Comparison of ENCODE assay signal across 8 cellular contexts in genomic region chr17:18038861-18039534, GRCh38. TPM values are rescaled to one million over a fixed set of nuclear protein-coding genes. Genes with fewer than 3 reads are reported as not detected.
DNase-seq lines count a peak whose midpoint lies in the region; ATAC-seq and TF ChIP-seq lines count a peak whose summit lies in the region.

Gene ATPAF2 (minus strand): TSS chr17:18039168. CDS start chr17:18039013, 155 bp downstream.
Gene GID4 (plus strand): TSS chr17:18039408. CDS start chr17:18039465, 57 bp downstream.

- peak within 1 kb of the TSS; percentile 87 for H3K27ac Mint-ChIP-seq in activated T-helper 2 cell treated with anti-CD3 and anti-CD28 coated beads, Interferon-gamma antibody, Interleukin-2, Interleukin-4, amounts not matched to agents 10 μg/mL and 5 μg/mL and 100 μg/mL, durations not matched to agents 14 hours and 24 hours and 36 hours
- H3K27ac Mint-ChIP-seq in natural killer cell = peak within 1 kb of the TSS; percentile 79 to 87

- POLR2A ChIA-PET in RWPE1 (lab: Yijun Ruan, JAX; ENCODE audit: low non-redundant PET) = no interaction called here

- no peaks in the 10 kb centered on the region for H3K27me3 Mint-ChIP-seq in activated T-helper 2 cell treated with anti-CD3 and anti-CD28 coated beads, Interferon-gamma antibody, Interleukin-2, Interleukin-4, amounts not matched to agents 10 μg/mL and 5 μg/mL and 100 μg/mL, durations not matched to agents 14 hours and 24 hours and 36 hours (ENCODE audit: low read depth)
- H3K27me3 Mint-ChIP-seq in natural killer cell (ENCODE audit: low read depth in 2 of 2) = no peaks in the 10 kb centered on the region

- peaks cover 10% of the 10 kb centered on the region for H3K36me3 Mint-ChIP-seq in activated T-helper 2 cell treated with anti-CD3 and anti-CD28 coated beads, Interferon-gamma antibody, Interleukin-2, Interleukin-4, amounts not matched to agents 10 μg/mL and 5 μg/mL and 100 μg/mL, durations not matched to agents 14 hours and 24 hours and 36 hours (ENCODE audit: low read depth)
- no peaks in the 10 kb centered on the region for H3K36me3 Mint-ChIP-seq in natural killer cell

- intact Hi-C loops in activated T-helper 2 cell treated with anti-CD3 and anti-CD28 coated beads, Interferon-gamma antibody, Interleukin-2, Interleukin-4, amounts not matched to agents 10 μg/mL and 5 μg/mL and 100 μg/mL, durations not matched to agents 14 hours and 24 hours and 36 hours (cut with micrococcal nuclease) = loop anchor here (1.0 to 10.0 kb wide), 6 partner anchors 67 to 448 kb away; partner anchors contain the start of genes ALKBH5, DRC3, PEMT and TOM1L2
- intact Hi-C loops in natural killer cell (cut with micrococcal nuclease) = loop anchor here (1.0 to 5.0 kb wide), 2 partner anchors 67 to 357 kb away; partner anchors contain the start of genes DRC3, RAI1 and TOM1L2

- peak within 1 kb of the TSS; percentile 79 for H3K27ac ChIP-seq in RWPE1

- ATAC-seq in natural killer cell = peak; percentile 91 to 99 (median 94)

- CTCF ChIA-PET in RWPE1 (lab: Yijun Ruan, JAX) = interaction anchor here (1.1 kb wide), 1 partner anchor 148 kb away, joined by 3 read pairs; no protein-coding TSS in a partner anchor

- peak within 1 kb of the TSS; percentile 92 for H3K4me3 Mint-ChIP-seq in activated T-helper 2 cell treated with anti-CD3 and anti-CD28 coated beads, Interferon-gamma antibody, Interleukin-2, Interleukin-4, amounts not matched to agents 10 μg/mL and 5 μg/mL and 100 μg/mL, durations not matched to agents 14 hours and 24 hours and 36 hours (ENCODE audit: low read depth)
- peak within 1 kb of the TSS; percentile 93 for H3K4me3 Mint-ChIP-seq in natural killer cell

- DNase-seq in ELR (ENCODE audit: low read depth) (peak; percentile 99), H4 (ENCODE audit: low spot score) (peak; percentile 97), LoVo (ENCODE audit: low spot score) (peak; percentile 99), RWPE1 (ENCODE audit: low spot score) (peak; percentile 98), fibroblast of peridontal ligament (ENCODE audit: extremely low read depth) (peak; percentile 96), natural killer cell (peak; percentile 99)
- peak; percentile 100 for DNase-seq in activated T-helper 2 cell treated with anti-CD3 and anti-CD28 coated beads, Interferon-gamma antibody, Interleukin-2, Interleukin-4, amounts not matched to agents 10 μg/mL and 5 μg/mL and 100 μg/mL, durations not matched to agents 14 hours and 24 hours and 36 hours (ENCODE audit: low spot score)
- DNase-seq in stimulated activated naive CD4-positive, alpha-beta T cell (lab: John Stamatoyannopoulos, UW) = peak; percentile 97 to 100 (median 98)

- no peaks in the 10 kb centered on the region for H3K9me3 Mint-ChIP-seq in activated T-helper 2 cell treated with anti-CD3 and anti-CD28 coated beads, Interferon-gamma antibody, Interleukin-2, Interleukin-4, amounts not matched to agents 10 μg/mL and 5 μg/mL and 100 μg/mL, durations not matched to agents 14 hours and 24 hours and 36 hours
- H3K9me3 Mint-ChIP-seq in natural killer cell = no peaks in the 10 kb centered on the region

- TF ChIP-seq CTCF in RWPE1 (conservative IDR thresholded peaks at IDR 0.05; ENCODE audit: low read depth) = peak; percentile 12; the same call in 1 of the 2 replicates
- no peak for TF ChIP-seq CTCF in natural killer cell (IDR thresholded peaks at IDR 0.05)

- peaks cover 34% of the 10 kb centered on the region for H3K4me1 Mint-ChIP-seq in activated T-helper 2 cell treated with anti-CD3 and anti-CD28 coated beads, Interferon-gamma antibody, Interleukin-2, Interleukin-4, amounts not matched to agents 10 μg/mL and 5 μg/mL and 100 μg/mL, durations not matched to agents 14 hours and 24 hours and 36 hours (ENCODE audit: low read depth)
- peaks cover 45 to 52% of the 10 kb centered on the region in 2 donors for H3K4me1 Mint-ChIP-seq in natural killer cell

RNA-seq across cellular contexts. Expression of gene ATPAF2, which starts in this region (rescaled TPM):
- 8.6 and 13.8 TPM in 2 replicates for total RNA-seq in H4 (2014; rRNA removed; shearing (Covaris generic))
- 29.9 and 31.3 TPM in 2 replicates for total RNA-seq in activated T-helper 2 cell treated with anti-CD3 and anti-CD28 coated beads, Interferon-gamma antibody, Interleukin-2, Interleukin-4, amounts not matched to agents 10 μg/mL and 5 μg/mL and 100 μg/mL, durations not matched to agents 14 hours and 24 hours and 36 hours
- total RNA-seq in natural killer cell = 10 to 100 TPM; 31.4 to 43.4 (median 41.5) TPM

RNA-seq across cellular contexts. Expression of gene GID4, which starts in this region (rescaled TPM):
- total RNA-seq in H4 (2014; rRNA removed; shearing (Covaris generic)) = 4.1 and 6.0 TPM in 2 replicates
- 9.3 and 10.8 TPM in 2 replicates for total RNA-seq in activated T-helper 2 cell treated with anti-CD3 and anti-CD28 coated beads, Interferon-gamma antibody, Interleukin-2, Interleukin-4, amounts not matched to agents 10 μg/mL and 5 μg/mL and 100 μg/mL, durations not matched to agents 14 hours and 24 hours and 36 hours
- total RNA-seq in natural killer cell = 1 to 10 TPM; 6.6 to 10.0 (median 6.9) TPM

Comparison
In these comparisons a context has a peak if more than half of its experiments do, and no peak if none do; other contexts are left out.
1. Peak in every context shown above with its lines: DNase-seq, ATAC-seq and H3K27ac ChIP-seq.